ENCODE assay signal across 17 cellular contexts in genomic region chr1:39425634-39426033, GRCh38.
DNase-seq lines count a peak whose midpoint lies in the region; ATAC-seq and TF ChIP-seq lines count a peak whose summit lies in the region.
"Had no signal": no experiment of that assay in that cellular context is flagged by ENCODE, and none has a peak within 500 bp of the region (broad histone marks: within the 10 kb centered on the region; RNA-seq: fewer than 3 reads in every experiment).

No MANE protein-coding gene starts in this region.

- H3K4me1 ChIP-seq in mucosa of descending colon (ENCODE audit: low read depth) = peaks cover 9% of the 10 kb centered on the region

- no peak overlapping the region for H3K4me3 Mint-ChIP-seq in natural killer cell
- no peak overlapping the region for H3K4me3 Mint-ChIP-seq in natural killer cell treated with Interleukin-12 subunit alpha and Interleukin-12 subunit beta and Interleukin-15 and Interleukin-18, amount 100 ng/mL, for 72 hours
- no peak overlapping the region for H3K4me3 Mint-ChIP-seq in activated T-helper 2 cell treated with anti-CD3 and anti-CD28 coated beads, Interferon-gamma antibody, Interleukin-2, Interleukin-4, amounts not matched to agents 10 μg/mL and 5 μg/mL and 100 μg/mL, durations not matched to agents 14 hours and 24 hours and 36 hours (ENCODE audit: low read depth)
- H3K4me3 Mint-ChIP-seq: CD8-positive, alpha-beta memory T cell; HFFc6 had no signal

- no peaks in the 10 kb centered on the region for H3K27me3 Mint-ChIP-seq in natural killer cell (ENCODE audit: low read depth in 2 of 2)
- H3K27me3 Mint-ChIP-seq in natural killer cell treated with Interleukin-12 subunit alpha and Interleukin-12 subunit beta and Interleukin-15 and Interleukin-18, amount 100 ng/mL, for 72 hours = no peaks in the 10 kb centered on the region
- no peaks in the 10 kb centered on the region for H3K27me3 Mint-ChIP-seq in activated T-helper 2 cell treated with anti-CD3 and anti-CD28 coated beads, Interferon-gamma antibody, Interleukin-2, Interleukin-4, amounts not matched to agents 10 μg/mL and 5 μg/mL and 100 μg/mL, durations not matched to agents 14 hours and 24 hours and 36 hours (ENCODE audit: low read depth)
- H3K27me3 Mint-ChIP-seq: CD8-positive, alpha-beta memory T cell had no signal

- intact Hi-C loops in natural killer cell (cut with micrococcal nuclease) (no loop called here), mucosa of descending colon (cut with DNase I, micrococcal nuclease) (no loop called here)
- intact Hi-C loops in activated T-helper 2 cell treated with anti-CD3 and anti-CD28 coated beads, Interferon-gamma antibody, Interleukin-2, Interleukin-4, amounts not matched to agents 10 μg/mL and 5 μg/mL and 100 μg/mL, durations not matched to agents 14 hours and 24 hours and 36 hours (cut with micrococcal nuclease) = no loop called here

- peaks cover 62% of the 10 kb centered on the region for H3K36me3 Mint-ChIP-seq in natural killer cell
- peaks cover 43% of the 10 kb centered on the region for H3K36me3 Mint-ChIP-seq in natural killer cell treated with Interleukin-12 subunit alpha and Interleukin-12 subunit beta and Interleukin-15 and Interleukin-18, amount 100 ng/mL, for 72 hours
- H3K36me3 Mint-ChIP-seq in activated T-helper 2 cell treated with anti-CD3 and anti-CD28 coated beads, Interferon-gamma antibody, Interleukin-2, Interleukin-4, amounts not matched to agents 10 μg/mL and 5 μg/mL and 100 μg/mL, durations not matched to agents 14 hours and 24 hours and 36 hours (ENCODE audit: low read depth) = peaks cover 80% of the 10 kb centered on the region

- no peak overlapping the region for H3K4me3 ChIP-seq in mucosa of descending colon

- no peaks in the 10 kb centered on the region for H3K36me3 ChIP-seq in mucosa of descending colon (ENCODE audit: low read depth)

- no peak for ATAC-seq in natural killer cell
- ATAC-seq in natural killer cell treated with Interleukin-12 subunit alpha and Interleukin-12 subunit beta and Interleukin-15 and Interleukin-18, amount 100 ng/mL, for 72 hours = no peak
- ATAC-seq in mucosa of descending colon = peak; percentile 56
- ATAC-seq in GM18519 (IDR thresholded peaks at IDR 0.05; ENCODE audit: low FRiP score, unreplicated experiment) = no peak
- ATAC-seq in GM19351 (IDR thresholded peaks at IDR 0.05; ENCODE audit: unreplicated experiment) = no peak
- ATAC-seq: Panc1, Right ventricle myocardium inferior had no signal

- peaks cover 18 to 28% of the 10 kb centered on the region in 2 donors for H3K4me1 Mint-ChIP-seq in natural killer cell
- peaks cover 10 to 13% of the 10 kb centered on the region in 2 donors for H3K4me1 Mint-ChIP-seq in natural killer cell treated with Interleukin-12 subunit alpha and Interleukin-12 subunit beta and Interleukin-15 and Interleukin-18, amount 100 ng/mL, for 72 hours (ENCODE audit: low read depth in 2 of 2)
- H3K4me1 Mint-ChIP-seq in activated T-helper 2 cell treated with anti-CD3 and anti-CD28 coated beads, Interferon-gamma antibody, Interleukin-2, Interleukin-4, amounts not matched to agents 10 μg/mL and 5 μg/mL and 100 μg/mL, durations not matched to agents 14 hours and 24 hours and 36 hours (ENCODE audit: low read depth) = peaks cover 7% of the 10 kb centered on the region

- DNase-seq in natural killer cell = no peak
- no peak for DNase-seq in natural killer cell treated with Interleukin-12 subunit alpha and Interleukin-12 subunit beta and Interleukin-15 and Interleukin-18, amount 100 ng/mL, for 72 hours (ENCODE audit: low spot score)
- no peak for DNase-seq in activated T-helper 2 cell treated with anti-CD3 and anti-CD28 coated beads, Interferon-gamma antibody, Interleukin-2, Interleukin-4, amounts not matched to agents 10 μg/mL and 5 μg/mL and 100 μg/mL, durations not matched to agents 14 hours and 24 hours and 36 hours (ENCODE audit: low spot score)
- DNase-seq in mucosa of descending colon = no peak
- no peak for DNase-seq in COR-L47 (lab: John Stamatoyannopoulos, UW)
- DNase-seq: AML-193; CD8-positive, alpha-beta memory T cell; HFFc6; MM.1S; NCI-H1105; NCI-H1694 treated with DMSO at 0.1 percent for 48 hours; NCI-H446; NCI-H774 had no signal

- peak overlapping the region; percentile 2 to 25 for H3K27ac Mint-ChIP-seq in natural killer cell
- H3K27ac Mint-ChIP-seq in natural killer cell treated with Interleukin-12 subunit alpha and Interleukin-12 subunit beta and Interleukin-15 and Interleukin-18, amount 100 ng/mL, for 72 hours = peak overlapping the region in 1 of 2 donors; percentile 5
- H3K27ac Mint-ChIP-seq in activated T-helper 2 cell treated with anti-CD3 and anti-CD28 coated beads, Interferon-gamma antibody, Interleukin-2, Interleukin-4, amounts not matched to agents 10 μg/mL and 5 μg/mL and 100 μg/mL, durations not matched to agents 14 hours and 24 hours and 36 hours = peak overlapping the region; percentile 15

- no peak for TF ChIP-seq CTCF in natural killer cell (IDR thresholded peaks at IDR 0.05)
- no peak for TF ChIP-seq CTCF in mucosa of descending colon (IDR thresholded peaks at IDR 0.05)

- no peaks in the 10 kb centered on the region for H3K9me3 ChIP-seq in mucosa of descending colon

- no peaks in the 10 kb centered on the region for H3K9me3 Mint-ChIP-seq in natural killer cell
- H3K9me3 Mint-ChIP-seq in natural killer cell treated with Interleukin-12 subunit alpha and Interleukin-12 subunit beta and Interleukin-15 and Interleukin-18, amount 100 ng/mL, for 72 hours = no peaks in the 10 kb centered on the region
- H3K9me3 Mint-ChIP-seq in activated T-helper 2 cell treated with anti-CD3 and anti-CD28 coated beads, Interferon-gamma antibody, Interleukin-2, Interleukin-4, amounts not matched to agents 10 μg/mL and 5 μg/mL and 100 μg/mL, durations not matched to agents 14 hours and 24 hours and 36 hours = no peaks in the 10 kb centered on the region
- H3K9me3 Mint-ChIP-seq: CD8-positive, alpha-beta memory T cell; HFFc6 had no signal
